ENCODE assay signal across 1 cellular context in genomic region chr6:149053848-149054558, GRCh38.
TF ChIP-seq lines count a peak whose summit lies in the region.

No MANE protein-coding gene starts in this region.

TF ChIP-seq in GM12878, 131 proteins besides CTCF, POLR2A, EP300 and RAD21 (continued from another document and continues in another):
- TF ChIP-seq, protein P1, sequence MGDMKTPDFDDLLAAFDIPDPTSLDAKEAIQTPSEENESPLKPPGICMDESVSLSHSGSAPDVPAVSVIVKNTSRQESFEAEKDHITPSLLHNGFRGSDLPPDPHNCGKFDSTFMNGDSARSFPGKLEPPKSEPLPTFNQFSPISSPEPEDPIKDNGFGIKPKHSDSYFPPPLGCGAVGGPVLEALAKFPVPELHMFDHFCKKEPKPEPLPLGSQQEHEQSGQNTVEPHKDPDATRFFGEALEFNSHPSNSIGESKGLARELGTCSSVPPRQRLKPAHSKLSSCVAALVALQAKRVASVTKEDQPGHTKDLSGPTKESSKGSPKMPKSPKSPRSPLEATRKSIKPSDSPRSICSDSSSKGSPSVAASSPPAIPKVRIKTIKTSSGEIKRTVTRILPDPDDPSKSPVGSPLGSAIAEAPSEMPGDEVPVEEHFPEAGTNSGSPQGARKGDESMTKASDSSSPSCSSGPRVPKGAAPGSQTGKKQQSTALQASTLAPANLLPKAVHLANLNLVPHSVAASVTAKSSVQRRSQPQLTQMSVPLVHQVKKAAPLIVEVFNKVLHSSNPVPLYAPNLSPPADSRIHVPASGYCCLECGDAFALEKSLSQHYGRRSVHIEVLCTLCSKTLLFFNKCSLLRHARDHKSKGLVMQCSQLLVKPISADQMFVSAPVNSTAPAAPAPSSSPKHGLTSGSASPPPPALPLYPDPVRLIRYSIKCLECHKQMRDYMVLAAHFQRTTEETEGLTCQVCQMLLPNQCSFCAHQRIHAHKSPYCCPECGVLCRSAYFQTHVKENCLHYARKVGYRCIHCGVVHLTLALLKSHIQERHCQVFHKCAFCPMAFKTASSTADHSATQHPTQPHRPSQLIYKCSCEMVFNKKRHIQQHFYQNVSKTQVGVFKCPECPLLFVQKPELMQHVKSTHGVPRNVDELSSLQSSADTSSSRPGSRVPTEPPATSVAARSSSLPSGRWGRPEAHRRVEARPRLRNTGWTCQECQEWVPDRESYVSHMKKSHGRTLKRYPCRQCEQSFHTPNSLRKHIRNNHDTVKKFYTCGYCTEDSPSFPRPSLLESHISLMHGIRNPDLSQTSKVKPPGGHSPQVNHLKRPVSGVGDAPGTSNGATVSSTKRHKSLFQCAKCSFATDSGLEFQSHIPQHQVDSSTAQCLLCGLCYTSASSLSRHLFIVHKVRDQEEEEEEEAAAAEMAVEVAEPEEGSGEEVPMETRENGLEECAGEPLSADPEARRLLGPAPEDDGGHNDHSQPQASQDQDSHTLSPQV (IDR thresholded peaks at IDR 0.05) = peak; percentile 87
- TF ChIP-seq NR2F1 (conservative IDR thresholded peaks at IDR 0.05) = 0 out of 2 replicates have a peak, but pooled peaks have one; percentile 58
- peak; percentile 4; the same call in 1 of the 3 replicates for TF ChIP-seq POU2F2 (IDR thresholded peaks at IDR 0.05; ENCODE audit: borderline replicate concordance, low read depth, low read length)
- no peak for TF ChIP-seq NFXL1 (IDR thresholded peaks at IDR 0.05; ENCODE audit: borderline replicate concordance)
- no peak for TF ChIP-seq CHD4 (IDR thresholded peaks at IDR 0.05)
- no peak for TF ChIP-seq ZNF274 (IDR thresholded peaks at IDR 0.05; ENCODE audit: insufficient read depth, insufficient read length)
- TF ChIP-seq, protein P2, sequence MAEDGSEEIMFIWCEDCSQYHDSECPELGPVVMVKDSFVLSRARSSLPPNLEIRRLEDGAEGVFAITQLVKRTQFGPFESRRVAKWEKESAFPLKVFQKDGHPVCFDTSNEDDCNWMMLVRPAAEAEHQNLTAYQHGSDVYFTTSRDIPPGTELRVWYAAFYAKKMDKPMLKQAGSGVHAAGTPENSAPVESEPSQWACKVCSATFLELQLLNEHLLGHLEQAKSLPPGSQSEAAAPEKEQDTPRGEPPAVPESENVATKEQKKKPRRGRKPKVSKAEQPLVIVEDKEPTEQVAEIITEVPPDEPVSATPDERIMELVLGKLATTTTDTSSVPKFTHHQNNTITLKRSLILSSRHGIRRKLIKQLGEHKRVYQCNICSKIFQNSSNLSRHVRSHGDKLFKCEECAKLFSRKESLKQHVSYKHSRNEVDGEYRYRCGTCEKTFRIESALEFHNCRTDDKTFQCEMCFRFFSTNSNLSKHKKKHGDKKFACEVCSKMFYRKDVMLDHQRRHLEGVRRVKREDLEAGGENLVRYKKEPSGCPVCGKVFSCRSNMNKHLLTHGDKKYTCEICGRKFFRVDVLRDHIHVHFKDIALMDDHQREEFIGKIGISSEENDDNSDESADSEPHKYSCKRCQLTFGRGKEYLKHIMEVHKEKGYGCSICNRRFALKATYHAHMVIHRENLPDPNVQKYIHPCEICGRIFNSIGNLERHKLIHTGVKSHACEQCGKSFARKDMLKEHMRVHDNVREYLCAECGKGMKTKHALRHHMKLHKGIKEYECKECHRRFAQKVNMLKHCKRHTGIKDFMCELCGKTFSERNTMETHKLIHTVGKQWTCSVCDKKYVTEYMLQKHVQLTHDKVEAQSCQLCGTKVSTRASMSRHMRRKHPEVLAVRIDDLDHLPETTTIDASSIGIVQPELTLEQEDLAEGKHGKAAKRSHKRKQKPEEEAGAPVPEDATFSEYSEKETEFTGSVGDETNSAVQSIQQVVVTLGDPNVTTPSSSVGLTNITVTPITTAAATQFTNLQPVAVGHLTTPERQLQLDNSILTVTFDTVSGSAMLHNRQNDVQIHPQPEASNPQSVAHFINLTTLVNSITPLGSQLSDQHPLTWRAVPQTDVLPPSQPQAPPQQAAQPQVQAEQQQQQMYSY (CRISPR knock-in tag; IDR thresholded peaks at IDR 0.05) = 0 out of 2 replicates have a peak, but pooled peaks have one; percentile 33
- no peak for TF ChIP-seq SREBF2 (IDR thresholded peaks at IDR 0.05; ENCODE audit: low read length)
- no peak for TF ChIP-seq KDM1A (IDR thresholded peaks at IDR 0.05; ENCODE audit: borderline replicate concordance)
- TF ChIP-seq, protein P3, sequence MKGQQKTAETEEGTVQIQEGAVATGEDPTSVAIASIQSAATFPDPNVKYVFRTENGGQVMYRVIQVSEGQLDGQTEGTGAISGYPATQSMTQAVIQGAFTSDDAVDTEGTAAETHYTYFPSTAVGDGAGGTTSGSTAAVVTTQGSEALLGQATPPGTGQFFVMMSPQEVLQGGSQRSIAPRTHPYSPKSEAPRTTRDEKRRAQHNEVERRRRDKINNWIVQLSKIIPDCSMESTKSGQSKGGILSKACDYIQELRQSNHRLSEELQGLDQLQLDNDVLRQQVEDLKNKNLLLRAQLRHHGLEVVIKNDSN (IDR thresholded peaks at IDR 0.05; ENCODE audit: borderline replicate concordance, extremely low read length, insufficient read depth, low read depth, low read length) = no peak
- no peak; the same call in none of the 2 replicates for TF ChIP-seq SMARCA5 (IDR thresholded peaks at IDR 0.05)
- peak; percentile 85 for TF ChIP-seq NBN (IDR thresholded peaks at IDR 0.05)
- TF ChIP-seq SMC3 (IDR thresholded peaks at IDR 0.05; ENCODE audit: borderline replicate concordance, low read length) = no peak
- TF ChIP-seq BMI1 (IDR thresholded peaks at IDR 0.05; ENCODE audit: borderline replicate concordance) = no peak
- peak; percentile 77 for TF ChIP-seq GATAD2B (conservative IDR thresholded peaks at IDR 0.05; ENCODE audit: low read depth)
- no peak; the same call in 1 of the 2 replicates for TF ChIP-seq ZNF24 (IDR thresholded peaks at IDR 0.05)
- peak; percentile 91 to 92 for TF ChIP-seq IKZF2 (IDR thresholded peaks at IDR 0.05)
- TF ChIP-seq PKNOX1 (IDR thresholded peaks at IDR 0.05) = peak; percentile 29; the same call in 1 of the 2 replicates
- TF ChIP-seq WRNIP1 (IDR thresholded peaks at IDR 0.05; ENCODE audit: borderline replicate concordance, low read depth, low read length) = peak; percentile 26; the same call in 1 of the 2 replicates
- TF ChIP-seq, protein P4, sequence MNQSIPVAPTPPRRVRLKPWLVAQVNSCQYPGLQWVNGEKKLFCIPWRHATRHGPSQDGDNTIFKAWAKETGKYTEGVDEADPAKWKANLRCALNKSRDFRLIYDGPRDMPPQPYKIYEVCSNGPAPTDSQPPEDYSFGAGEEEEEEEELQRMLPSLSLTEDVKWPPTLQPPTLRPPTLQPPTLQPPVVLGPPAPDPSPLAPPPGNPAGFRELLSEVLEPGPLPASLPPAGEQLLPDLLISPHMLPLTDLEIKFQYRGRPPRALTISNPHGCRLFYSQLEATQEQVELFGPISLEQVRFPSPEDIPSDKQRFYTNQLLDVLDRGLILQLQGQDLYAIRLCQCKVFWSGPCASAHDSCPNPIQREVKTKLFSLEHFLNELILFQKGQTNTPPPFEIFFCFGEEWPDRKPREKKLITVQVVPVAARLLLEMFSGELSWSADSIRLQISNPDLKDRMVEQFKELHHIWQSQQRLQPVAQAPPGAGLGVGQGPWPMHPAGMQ (IDR thresholded peaks at IDR 0.05; ENCODE audit: borderline replicate concordance) = no peak
- TF ChIP-seq YY1 (IDR thresholded peaks at IDR 0.05; ENCODE audit: low read depth, low read length) = peak; percentile 43; the same call in 1 of the 2 replicates
- TF ChIP-seq, protein P5, sequence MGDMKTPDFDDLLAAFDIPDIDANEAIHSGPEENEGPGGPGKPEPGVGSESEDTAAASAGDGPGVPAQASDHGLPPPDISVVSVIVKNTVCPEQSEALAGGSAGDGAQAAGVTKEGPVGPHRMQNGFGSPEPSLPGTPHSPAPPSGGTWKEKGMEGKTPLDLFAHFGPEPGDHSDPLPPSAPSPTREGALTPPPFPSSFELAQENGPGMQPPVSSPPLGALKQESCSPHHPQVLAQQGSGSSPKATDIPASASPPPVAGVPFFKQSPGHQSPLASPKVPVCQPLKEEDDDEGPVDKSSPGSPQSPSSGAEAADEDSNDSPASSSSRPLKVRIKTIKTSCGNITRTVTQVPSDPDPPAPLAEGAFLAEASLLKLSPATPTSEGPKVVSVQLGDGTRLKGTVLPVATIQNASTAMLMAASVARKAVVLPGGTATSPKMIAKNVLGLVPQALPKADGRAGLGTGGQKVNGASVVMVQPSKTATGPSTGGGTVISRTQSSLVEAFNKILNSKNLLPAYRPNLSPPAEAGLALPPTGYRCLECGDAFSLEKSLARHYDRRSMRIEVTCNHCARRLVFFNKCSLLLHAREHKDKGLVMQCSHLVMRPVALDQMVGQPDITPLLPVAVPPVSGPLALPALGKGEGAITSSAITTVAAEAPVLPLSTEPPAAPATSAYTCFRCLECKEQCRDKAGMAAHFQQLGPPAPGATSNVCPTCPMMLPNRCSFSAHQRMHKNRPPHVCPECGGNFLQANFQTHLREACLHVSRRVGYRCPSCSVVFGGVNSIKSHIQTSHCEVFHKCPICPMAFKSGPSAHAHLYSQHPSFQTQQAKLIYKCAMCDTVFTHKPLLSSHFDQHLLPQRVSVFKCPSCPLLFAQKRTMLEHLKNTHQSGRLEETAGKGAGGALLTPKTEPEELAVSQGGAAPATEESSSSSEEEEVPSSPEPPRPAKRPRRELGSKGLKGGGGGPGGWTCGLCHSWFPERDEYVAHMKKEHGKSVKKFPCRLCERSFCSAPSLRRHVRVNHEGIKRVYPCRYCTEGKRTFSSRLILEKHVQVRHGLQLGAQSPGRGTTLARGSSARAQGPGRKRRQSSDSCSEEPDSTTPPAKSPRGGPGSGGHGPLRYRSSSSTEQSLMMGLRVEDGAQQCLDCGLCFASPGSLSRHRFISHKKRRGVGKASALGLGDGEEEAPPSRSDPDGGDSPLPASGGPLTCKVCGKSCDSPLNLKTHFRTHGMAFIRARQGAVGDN (IDR thresholded peaks at IDR 0.05) = peak; percentile 98
- no peak for TF ChIP-seq YBX1 (IDR thresholded peaks at IDR 0.05)
- TF ChIP-seq LARP7 (IDR thresholded peaks at IDR 0.05) = peak; percentile 41; the same call in 1 of the 2 replicates
- TF ChIP-seq, protein P6, sequence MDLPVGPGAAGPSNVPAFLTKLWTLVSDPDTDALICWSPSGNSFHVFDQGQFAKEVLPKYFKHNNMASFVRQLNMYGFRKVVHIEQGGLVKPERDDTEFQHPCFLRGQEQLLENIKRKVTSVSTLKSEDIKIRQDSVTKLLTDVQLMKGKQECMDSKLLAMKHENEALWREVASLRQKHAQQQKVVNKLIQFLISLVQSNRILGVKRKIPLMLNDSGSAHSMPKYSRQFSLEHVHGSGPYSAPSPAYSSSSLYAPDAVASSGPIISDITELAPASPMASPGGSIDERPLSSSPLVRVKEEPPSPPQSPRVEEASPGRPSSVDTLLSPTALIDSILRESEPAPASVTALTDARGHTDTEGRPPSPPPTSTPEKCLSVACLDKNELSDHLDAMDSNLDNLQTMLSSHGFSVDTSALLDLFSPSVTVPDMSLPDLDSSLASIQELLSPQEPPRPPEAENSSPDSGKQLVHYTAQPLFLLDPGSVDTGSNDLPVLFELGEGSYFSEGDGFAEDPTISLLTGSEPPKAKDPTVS (IDR thresholded peaks at IDR 0.05; ENCODE audit: low read depth, low read length) = no peak
- peak; percentile 86 for TF ChIP-seq MEF2B (IDR thresholded peaks at IDR 0.05; ENCODE audit: partially characterized antibody, poor library complexity, severe bottlenecking)
- peak; percentile 69 for TF ChIP-seq RELB (IDR thresholded peaks at IDR 0.05; ENCODE audit: low read depth)
- TF ChIP-seq CUX1 (IDR thresholded peaks at IDR 0.05; ENCODE audit: insufficient replicate concordance, low read depth, low read length) = peak; percentile 73
- TF ChIP-seq CHD1 (IDR thresholded peaks at IDR 0.05; ENCODE audit: low read depth, low read length) = no peak
- peak; percentile 51; the same call in 1 of the 2 replicates for TF ChIP-seq EED (IDR thresholded peaks at IDR 0.05; ENCODE audit: low read depth)
- no peak for TF ChIP-seq NFYA (IDR thresholded peaks at IDR 0.05; ENCODE audit: borderline replicate concordance, low read depth, low read length)
